8 cellular contexts compared by ENCODE assay signal in genomic region chr6:149319413-149319812, GRCh38. TPM values are rescaled to one million over a fixed set of nuclear protein-coding genes. Genes with fewer than 3 reads are reported as not detected.
A peak's percentile ranks its signal among the peaks of the same experiment; 100 is the strongest.
DNase-seq lines count a peak whose midpoint lies in the region; ATAC-seq and TF ChIP-seq lines count a peak whose summit lies in the region.

No MANE protein-coding gene starts in this region.

- TF ChIP-seq CTCF in AG04450 (IDR thresholded peaks at IDR 0.05; ENCODE audit: low read depth, low read length) (no peak), IMR-90 (conservative IDR thresholded peaks at IDR 0.05; ENCODE audit: low read depth, low read length) (no peak), colonic mucosa (IDR thresholded peaks at IDR 0.05) (no peak)

- WGBS in IMR-90 (ENCODE audit: extremely low coverage in 2 of 2, insufficient read length in 1 of 2), 2 experiments: no CpG with 5 or more reads among the region's 3 CpGs

- no peaks in the 10 kb centered on the region for H3K27me3 Mint-ChIP-seq in naive thymus-derived CD8-positive, alpha-beta T cell

- no peak overlapping the region for H4K91ac ChIP-seq in IMR-90 (ENCODE audit: insufficient read depth, low read depth, low read length)

- H3K36me3 ChIP-seq in IMR-90 (ENCODE audit: control insufficient read depth, insufficient read depth, low read length) (no peaks in the 10 kb centered on the region), colonic mucosa (no peaks in the 10 kb centered on the region)

- H3K27ac ChIP-seq in AG04450 (ENCODE audit: low read depth, low read length) (no peak overlapping the region), IMR-90 (ENCODE audit: insufficient read depth, low read length) (no peak overlapping the region; the same call in 1 of the 2 replicates), colonic mucosa (peak overlapping the region; percentile 96)

- H3K23ac ChIP-seq in IMR-90 (ENCODE audit: low read depth, low read length): no peak overlapping the region

- peak overlapping the region; percentile 15 for H2BK5ac ChIP-seq in IMR-90 (ENCODE audit: low read depth, low read length, poor library complexity, severe bottlenecking)

- no peak overlapping the region for H2BK15ac ChIP-seq in IMR-90 (ENCODE audit: low read depth, low read length)

- POLR2A ChIA-PET in AG04450 (lab: Yijun Ruan, JAX) (no interaction called here), IMR-90 (lab: Charles Lee; ENCODE audit: unreplicated experiment) (no interaction called here)
- POLR2A ChIA-PET in naive thymus-derived CD8-positive, alpha-beta T cell (lab: Charles Lee): no interaction called here

- in situ Hi-C loops in IMR-90 (cut with MboI; ENCODE audit: low sequenced_read_pairs): no loop called here

- H3K9ac ChIP-seq in IMR-90 (ENCODE audit: low read depth, low read length): peak overlapping the region; percentile 94; the same call in 1 of the 2 replicates
- peak overlapping the region in 1 of 2 donors; percentile 96 for H3K9ac ChIP-seq in colonic mucosa (ENCODE audit: low read depth in 2 of 2, low read length in 2 of 2)

- H3K4me1 ChIP-seq in IMR-90 (ENCODE audit: control insufficient read depth, insufficient read depth, low read length): peaks cover 5% of the 10 kb centered on the region
- peaks cover 7% of the 10 kb centered on the region for H3K4me1 ChIP-seq in colonic mucosa

- dilution Hi-C loops in IMR-90 (cut with HindIII; ENCODE audit: low sequenced_read_pairs, unreplicated experiment): no loop called here

- no peak overlapping the region for H3K56ac ChIP-seq in IMR-90 (ENCODE audit: extremely low read depth, insufficient read depth, low read length)

- H2AFZ ChIP-seq in IMR-90 (replicated peaks; ENCODE audit: low read length, poor library complexity): no peak overlapping the region

- no peaks in the 10 kb centered on the region for H3K9me3 Mint-ChIP-seq in naive thymus-derived CD8-positive, alpha-beta T cell

- H3K27me3 ChIP-seq in AG04450 (ENCODE audit: control insufficient read depth, insufficient read depth, low read length) (no peaks in the 10 kb centered on the region), IMR-90 (ENCODE audit: control insufficient read depth, insufficient read depth, low read length) (no peaks in the 10 kb centered on the region; the same call in 1 of the 2 replicates), colonic mucosa (no peaks in the 10 kb centered on the region)

- no peak for TF ChIP-seq POLR2A in IMR-90 (IDR thresholded peaks at IDR 0.05; ENCODE audit: low read depth, low read length)

- H3K4me3 Mint-ChIP-seq in naive thymus-derived CD8-positive, alpha-beta T cell: peak overlapping the region; percentile 88 to 96 (median 92)

- no peaks in the 10 kb centered on the region for H3K9me3 ChIP-seq in AG04450 (ENCODE audit: control insufficient read depth, insufficient read depth, low read length)
- H3K9me3 ChIP-seq in IMR-90 (ENCODE audit: control insufficient read depth, insufficient read depth, low read length): no peaks in the 10 kb centered on the region
- H3K9me3 ChIP-seq in colonic mucosa: no peaks in the 10 kb centered on the region

- peaks cover 3% of the 10 kb centered on the region for H3K9me1 ChIP-seq in IMR-90 (ENCODE audit: insufficient read depth, low read length)

- H3K79me1 ChIP-seq in IMR-90 (ENCODE audit: low read depth in 1 of 2, low read length in 2 of 2): peaks cover 0 to 36% of the 10 kb centered on the region in 2 experiments; a peak in 3 of 4 replicates

- H2BK20ac ChIP-seq in IMR-90 (ENCODE audit: low read depth, low read length): no peak overlapping the region

- H3K27ac Mint-ChIP-seq in naive thymus-derived CD8-positive, alpha-beta T cell: peak overlapping the region; percentile 84 to 99 (median 95)

- H3K36me3 Mint-ChIP-seq in naive thymus-derived CD8-positive, alpha-beta T cell: no peaks in the 10 kb centered on the region

- no peak overlapping the region for H4K5ac ChIP-seq in IMR-90 (ENCODE audit: low read depth, low read length)

- H3K14ac ChIP-seq in IMR-90 (replicated peaks; ENCODE audit: low read depth, low read length): no peak overlapping the region

- intact Hi-C loops in IMR-90 (cut with micrococcal nuclease): loop anchor here (1.0 to 5.0 kb wide), 4 partner anchors 15 to 237 kb away; no protein-coding TSS in a partner anchor
- intact Hi-C loops in colonic mucosa (cut with DNase I): no loop called here

- H3K4me1 Mint-ChIP-seq in naive thymus-derived CD8-positive, alpha-beta T cell: peaks cover 21 to 66% (median 56%) of the 10 kb centered on the region in 4 donors

- H3K4me3 ChIP-seq in AG04450 (ENCODE audit: low read depth, low read length) (peak overlapping the region; percentile 80), IMR-90 (ENCODE audit: insufficient read depth, low read depth, low read length) (peak overlapping the region; percentile 99), colonic mucosa (peak overlapping the region; percentile 87)

- H3K18ac ChIP-seq in IMR-90 (ENCODE audit: low read depth, low read length): no peak overlapping the region

- no peak for TF ChIP-seq RAD21 in IMR-90 (IDR thresholded peaks at IDR 0.05; ENCODE audit: low read length)

- H4K20me1 ChIP-seq in IMR-90 (ENCODE audit: insufficient read depth, low read length): peaks cover 55% of the 10 kb centered on the region

- CTCF ChIA-PET in AG04450 (lab: Charles Lee): no interaction called here
- CTCF ChIA-PET in IMR-90 (lab: Yijun Ruan, JAX): interaction anchor here (1.2 kb wide), 1 partner anchor 13 kb away, joined by 3 read pairs; no protein-coding TSS in a partner anchor

- no peak overlapping the region for H3K4ac ChIP-seq in IMR-90 (ENCODE audit: low read depth, low read length)

- ATAC-seq in IMR-90 (ENCODE audit: low read depth) (no peak), GM19351 (IDR thresholded peaks at IDR 0.05; ENCODE audit: unreplicated experiment) (no peak)
- no peak for ATAC-seq in naive thymus-derived CD8-positive, alpha-beta T cell

- H4K8ac ChIP-seq in IMR-90 (ENCODE audit: low read depth in 2 of 2, low read length in 2 of 2): no peak overlapping the region

- no peak overlapping the region for H2AK5ac ChIP-seq in IMR-90 (ENCODE audit: low read depth, low read length)

- no peak overlapping the region for H2BK120ac ChIP-seq in IMR-90 (ENCODE audit: low read depth, low read length)

- H3K4me2 ChIP-seq in IMR-90 (ENCODE audit: low read depth, low read length): peak overlapping the region; percentile 100

- no peak overlapping the region for H2AK9ac ChIP-seq in IMR-90 (replicated peaks; ENCODE audit: low read depth, low read length, poor library complexity)

- no peak for DNase-seq in AG04450 (ENCODE audit: low read depth, low spot score)
- no peak for DNase-seq in IMR-90
- DNase-seq in colonic mucosa: no peak
- DNase-seq in naive thymus-derived CD8-positive, alpha-beta T cell: no peak
- no peak for DNase-seq in NCI-H2029 treated with DMSO at 0.1 percent for 48 hours (lab: John Stamatoyannopoulos, UW)
- DNase-seq in NCI-H446 treated with DMSO at 0.1 percent for 48 hours (lab: John Stamatoyannopoulos, UW): no peak
- DNase-seq in HCEC 1CT: no peak

- BruUV-seq in IMR-90 (replicated peaks; lab: Mats Ljungman, UMichigan): no TSS peak

TF ChIP-seq in IMR-90, 13 proteins besides CTCF, POLR2A, EP300 and RAD21:
- TF ChIP-seq ELK1 (IDR thresholded peaks at IDR 0.05; ENCODE audit: borderline replicate concordance, low read depth, low read length) (no peak), RFX5 (IDR thresholded peaks at IDR 0.05; ENCODE audit: low read depth, low read length) (no peak), BHLHE40 (IDR thresholded peaks at IDR 0.05; ENCODE audit: low read depth, low read length) (no peak), USF2 (IDR thresholded peaks at IDR 0.05; ENCODE audit: low read depth, low read length) (no peak), MAFK (IDR thresholded peaks at IDR 0.05; ENCODE audit: low read depth, low read length) (no peak), CEBPB (IDR thresholded peaks at IDR 0.05; ENCODE audit: low read depth, low read length) (no peak), FOS (IDR thresholded peaks at IDR 0.05; ENCODE audit: low read depth, low read length) (no peak), NFE2L2 (IDR thresholded peaks at IDR 0.05; ENCODE audit: low read depth, low read length) (no peak), CHD1 (IDR thresholded peaks at IDR 0.05; ENCODE audit: low read depth, low read length) (no peak), MAZ (IDR thresholded peaks at IDR 0.05; ENCODE audit: borderline replicate concordance, low read depth, low read length) (no peak)
TF ChIP-seq in IMR-90: peak in this region for 0.

RNA-seq across cellular contexts. Expression of gene TAB2, which starts 1.9 kb away (rescaled TPM):
- polyA plus RNA-seq in AG04450 (2011; rRNA removed): 46.4 and 61.1 TPM in 2 replicates
- polyA minus RNA-seq in AG04450 (2011; rRNA and poly(A)+ RNA removed): 37.7 and 59.1 TPM in 2 replicates
- 20.8 and 21.4 TPM in 2 replicates for total RNA-seq in IMR-90 (2012; rRNA removed)
- polyA plus RNA-seq in IMR-90 (2012; rRNA removed): 23.9 and 25.3 TPM in 2 replicates
- polyA plus RNA-seq in IMR-90 (2012; cell fraction: cytosol; rRNA removed): 6.5 and 6.6 TPM in 2 replicates
- polyA plus RNA-seq in IMR-90 (2012; cell fraction: nucleus; rRNA removed; ENCODE audit: low replicate concordance): 2.6 and 21.6 TPM in 2 replicates
- 10 to 100 TPM; 36.7 to 81.3 TPM for total RNA-seq in colonic mucosa
- 100 to 1,000 TPM; 114 to 117 TPM for total RNA-seq in naive thymus-derived CD8-positive, alpha-beta T cell
- polyA plus RNA-seq in naive thymus-derived CD8-positive, alpha-beta T cell: 10 to 100 TPM in 2 of 3 donors, 1 to 10 TPM in 1; 9.5 to 14.1 (median 12.9) TPM
